ENCODE assay signal across 8 cellular contexts in genomic region chr4:128285085-128286023, GRCh38. TPM values are rescaled to one million over a fixed set of nuclear protein-coding genes. Genes with fewer than 3 reads are reported as not detected.
DNase-seq lines count a peak whose midpoint lies in the region; ATAC-seq and TF ChIP-seq lines count a peak whose summit lies in the region.

No MANE protein-coding gene starts in this region.

- H3K36me3 ChIP-seq in RWPE2 (ENCODE audit: low read depth): peaks cover 40% of the 10 kb centered on the region
- peaks cover 13% of the 10 kb centered on the region for H3K36me3 ChIP-seq in skeletal muscle satellite cell (ENCODE audit: insufficient read depth, low read length)
- no peaks in the 10 kb centered on the region for H3K36me3 ChIP-seq in mesendoderm (ENCODE audit: control insufficient read depth, insufficient read depth, low read length)

- no peak overlapping the region for H3K4ac ChIP-seq in mesendoderm (ENCODE audit: low read depth, low read length)

- DNase-seq in DMS 273 (lab: John Stamatoyannopoulos, UW; ENCODE audit: unreplicated experiment): peak; percentile 26
- no peak for DNase-seq in DMS 273 treated with DMSO at 0.1 percent for 48 hours (lab: John Stamatoyannopoulos, UW)
- DNase-seq in RWPE2 (ENCODE audit: low spot score): no peak
- peak; percentile 29 for DNase-seq in fibroblast of pulmonary artery (ENCODE audit: low read depth)
- no peak for DNase-seq in mesendoderm

- H4K5ac ChIP-seq in mesendoderm (ENCODE audit: low read length): no peak overlapping the region

- H3K79me1 ChIP-seq in mesendoderm (ENCODE audit: low read length): peaks cover 1% of the 10 kb centered on the region

- peak overlapping the region; percentile 75 for H3K27ac ChIP-seq in RWPE2 (ENCODE audit: poor library complexity, severe bottlenecking)
- no peak overlapping the region for H3K27ac ChIP-seq in mesendoderm (ENCODE audit: low read depth, low read length)

- no peak overlapping the region for H2BK15ac ChIP-seq in mesendoderm (replicated peaks; ENCODE audit: low read depth)

- TF ChIP-seq CTCF in RWPE2 (IDR thresholded peaks at IDR 0.05; ENCODE audit: poor library complexity, severe bottlenecking): no peak
- TF ChIP-seq CTCF in fibroblast of pulmonary artery (IDR thresholded peaks at IDR 0.05; ENCODE audit: low read length, missing control alignments): no peak

- no peak overlapping the region for H3K56ac ChIP-seq in mesendoderm (ENCODE audit: low read length)

- H3K4me3 ChIP-seq in RWPE2 (ENCODE audit: severe bottlenecking): peak overlapping the region; percentile 48
- H3K4me3 ChIP-seq in fibroblast of pulmonary artery (replicated peaks; ENCODE audit: low read depth, low read length): peak overlapping the region; percentile 77
- H3K4me3 ChIP-seq in skeletal muscle satellite cell (ENCODE audit: low read length): peak overlapping the region; percentile 89
- H3K4me3 ChIP-seq in mesendoderm (ENCODE audit: low read length): no peak overlapping the region

- H2BK5ac ChIP-seq in mesendoderm (ENCODE audit: low read length): no peak overlapping the region

- H3K4me1 ChIP-seq in RWPE2 (ENCODE audit: insufficient read depth, poor library complexity, severe bottlenecking) (peaks cover 22% of the 10 kb centered on the region), skeletal muscle satellite cell (ENCODE audit: control insufficient read depth, insufficient read depth, low read length) (peaks cover 20% of the 10 kb centered on the region), mesendoderm (ENCODE audit: control insufficient read depth, low read depth, low read length) (no peaks in the 10 kb centered on the region)

- H3K9ac ChIP-seq in skeletal muscle satellite cell (ENCODE audit: low read depth, low read length) (peak overlapping the region; percentile 90), mesendoderm (ENCODE audit: low read length) (no peak overlapping the region)

- no peak overlapping the region for H3K23ac ChIP-seq in mesendoderm (ENCODE audit: low read length)

- no peak overlapping the region for H4K8ac ChIP-seq in mesendoderm (ENCODE audit: low read depth, low read length)

- no peak overlapping the region for H2BK120ac ChIP-seq in mesendoderm (ENCODE audit: low read depth, low read length)

- no peak overlapping the region for H3K18ac ChIP-seq in mesendoderm (ENCODE audit: low read length)

- H3K27me3 ChIP-seq in RWPE2 (ENCODE audit: insufficient read depth, poor library complexity, severe bottlenecking): no peaks in the 10 kb centered on the region
- no peaks in the 10 kb centered on the region for H3K27me3 ChIP-seq in skeletal muscle satellite cell (ENCODE audit: control insufficient read depth, insufficient read depth, low read length)
- H3K27me3 ChIP-seq in mesendoderm (ENCODE audit: insufficient read depth, low read length, poor library complexity): no peaks in the 10 kb centered on the region

- WGBS in mesendoderm (ENCODE audit: extremely low coverage, insufficient coverage, low lambda C conversion rate): no CpG with 5 or more reads among the region's 18 CpGs

- peak overlapping the region; percentile 79 for H3K4me2 ChIP-seq in skeletal muscle satellite cell (ENCODE audit: low read length)
- H3K4me2 ChIP-seq in mesendoderm (ENCODE audit: low read length): no peak overlapping the region

- H2AK5ac ChIP-seq in mesendoderm (ENCODE audit: low read length): no peak overlapping the region

- H3K79me2 ChIP-seq in mesendoderm (ENCODE audit: control insufficient read depth, insufficient read depth, low read length): peaks cover 36% of the 10 kb centered on the region

- no peak for ATAC-seq in RWPE2 (ENCODE audit: low read depth)
- no peak for ATAC-seq in HG03108 (IDR thresholded peaks at IDR 0.05; ENCODE audit: unreplicated experiment)
- ATAC-seq in HG02840 (IDR thresholded peaks at IDR 0.05; ENCODE audit: low FRiP score, unreplicated experiment): no peak

- H3K9me3 ChIP-seq in RWPE2 (ENCODE audit: severe bottlenecking): no peaks in the 10 kb centered on the region
- no peaks in the 10 kb centered on the region for H3K9me3 ChIP-seq in skeletal muscle satellite cell (replicated peaks; ENCODE audit: low read length)

RNA-seq across cellular contexts. Expression of gene PGRMC2, which starts 2.3 kb away (rescaled TPM):
- 18.1 and 18.5 TPM in 2 replicates for total RNA-seq in skeletal muscle satellite cell (2012; rRNA removed)
- polyA plus RNA-seq in mesendoderm (2013, experiment 1 of 2): 48.1 TPM
- polyA plus RNA-seq in mesendoderm (2013, experiment 2 of 2): 47.8 TPM

Comparison
In these comparisons a context has a peak if more than half of its experiments do, and no peak if none do; other contexts are left out.
1. DNase-seq: peak in DMS 273 (single experiment) and fibroblast of pulmonary artery (single experiment); none in DMS 273 treated with DMSO at 0.1 percent for 48 hours (single experiment), RWPE2 (single experiment) and mesendoderm (single experiment).